10 cellular contexts compared by ENCODE assay signal in genomic region chr6:12291785-12292604, GRCh38. TPM values are rescaled to one million over a fixed set of nuclear protein-coding genes. Genes with fewer than 3 reads are reported as not detected.
DNase-seq lines count a peak whose midpoint lies in the region; ATAC-seq and TF ChIP-seq lines count a peak whose summit lies in the region.
"Had no signal": no experiment of that assay in that cellular context is flagged by ENCODE, and none has a peak within 500 bp of the region (broad histone marks: within the 10 kb centered on the region; RNA-seq: fewer than 3 reads in every experiment).

No MANE protein-coding gene starts in this region.

- H3K36me3 Mint-ChIP-seq in activated naive CD4-positive, alpha-beta T cell treated with anti-CD3 and anti-CD28 coated beads, Interleukin-2, amount 50 U/mL, for 24 hours: peaks cover 2% of the 10 kb centered on the region

- H3K36me3 ChIP-seq in brain microvascular endothelial cell (replicated peaks): peaks cover 19% of the 10 kb centered on the region
- peaks cover 0 to 23% of the 10 kb centered on the region in 2 donors for H3K36me3 ChIP-seq in left lung
- H3K36me3 ChIP-seq in aorta (ENCODE audit: control insufficient read depth in 1 of 2, insufficient read depth in 2 of 2, low read length in 1 of 2): no peaks in the 10 kb centered on the region

- H3K4me1 ChIP-seq in left lung: peaks cover 0 to 44% of the 10 kb centered on the region in 2 donors
- peaks cover 0 to 4% of the 10 kb centered on the region in 2 donors for H3K4me1 ChIP-seq in aorta (ENCODE audit: control insufficient read depth in 1 of 2, insufficient read depth in 2 of 2, low read length in 2 of 2)

- in situ Hi-C loops in brain microvascular endothelial cell (cut with HindIII; ENCODE audit: low pct_ligation_motif_present, low sequenced_read_pairs): loop anchor here (25.0 kb wide), 1 partner anchor 320 kb away; no protein-coding TSS in a partner anchor

- intact Hi-C loops in left lung (cut with DNase I) (loop anchor here (5.0 to 10.0 kb wide), 2 partner anchors 293 to 310 kb away; no protein-coding TSS in a partner anchor), aorta (cut with DNase I) (loop anchor here (5.0 to 10.0 kb wide), 6 partner anchors 53 to 603 kb away; no protein-coding TSS in a partner anchor)

- peak overlapping the region; percentile 67 for H3K4me3 ChIP-seq in brain microvascular endothelial cell (ENCODE audit: low read depth, low read length)
- H3K4me3 ChIP-seq in left lung: peak overlapping the region; percentile 30 to 48
- peak overlapping the region; percentile 76 to 81 for H3K4me3 ChIP-seq in aorta (ENCODE audit: low read length in 2 of 2)

- ATAC-seq in left lung (peak; percentile 31), aorta (ENCODE audit: low FRiP score) (peak; percentile 48), GM18907 (IDR thresholded peaks at IDR 0.05; ENCODE audit: unreplicated experiment) (no peak)

- peak; percentile 55 for TF ChIP-seq CTCF in brain microvascular endothelial cell (IDR thresholded peaks at IDR 0.05; ENCODE audit: low read depth, low read length, missing control alignments)
- no peak for TF ChIP-seq CTCF in left lung (IDR thresholded peaks at IDR 0.05)

- peak overlapping the region; percentile 23 for H3K4me3 Mint-ChIP-seq in activated naive CD4-positive, alpha-beta T cell treated with anti-CD3 and anti-CD28 coated beads, Interleukin-2, amount 50 U/mL, for 24 hours
- H3K4me3 Mint-ChIP-seq: activated T-cell treated with anti-CD3 and anti-CD28 coated beads, Interleukin-2, amount 50 U/mL, for 24 hours had no signal

- H3K27ac Mint-ChIP-seq in activated naive CD4-positive, alpha-beta T cell treated with anti-CD3 and anti-CD28 coated beads, Interleukin-2, amount 50 U/mL, for 24 hours: no peak overlapping the region
- H3K27ac Mint-ChIP-seq: activated T-cell treated with anti-CD3 and anti-CD28 coated beads, Interleukin-2, amount 50 U/mL, for 24 hours; CD4-positive, CD25-positive, alpha-beta regulatory T cell had no signal

- H3K4me1 Mint-ChIP-seq in activated naive CD4-positive, alpha-beta T cell treated with anti-CD3 and anti-CD28 coated beads, Interleukin-2, amount 50 U/mL, for 24 hours: peaks cover 24% of the 10 kb centered on the region

- WGBS in aorta, 2 donors: 7% methylated on average over 15 of the region's 15 CpGs

- H3K27me3 Mint-ChIP-seq in activated naive CD4-positive, alpha-beta T cell treated with anti-CD3 and anti-CD28 coated beads, Interleukin-2, amount 50 U/mL, for 24 hours: peaks cover 27% of the 10 kb centered on the region

- H3K9me3 ChIP-seq in left lung: no peaks in the 10 kb centered on the region
- H3K9me3 ChIP-seq in aorta (ENCODE audit: control insufficient read depth, low read length): no peaks in the 10 kb centered on the region

- H3K27me3 ChIP-seq in brain microvascular endothelial cell (replicated peaks) (no peaks in the 10 kb centered on the region), left lung (peaks cover 0 to 23% of the 10 kb centered on the region in 2 donors), aorta (ENCODE audit: control insufficient read depth in 1 of 2, insufficient read depth in 2 of 2, low read length in 1 of 2) (no peaks in the 10 kb centered on the region)

- no peaks in the 10 kb centered on the region for H3K9me3 Mint-ChIP-seq in activated naive CD4-positive, alpha-beta T cell treated with anti-CD3 and anti-CD28 coated beads, Interleukin-2, amount 50 U/mL, for 24 hours
- H3K9me3 Mint-ChIP-seq: activated T-cell treated with anti-CD3 and anti-CD28 coated beads, Interleukin-2, amount 50 U/mL, for 24 hours; CD4-positive, CD25-positive, alpha-beta regulatory T cell had no signal

- no peak for DNase-seq in activated naive CD4-positive, alpha-beta T cell treated with anti-CD3 and anti-CD28 coated beads, Interleukin-2, amount 50 U/mL, for 16 hours
- DNase-seq in brain microvascular endothelial cell: no peak
- peak in 1 of 2 donors; percentile 70 for DNase-seq in left lung
- DNase-seq in aorta: no peak
- DNase-seq in NCI-H1105 (lab: John Stamatoyannopoulos, UW): no peak
- DNase-seq in stimulated activated CD8-positive, alpha-beta memory T cell treated with anti-CD3 and anti-CD28 coated beads, Interleukin-4, amount 100 ng/mL, for 48 hours: no peak
- DNase-seq: activated T-cell treated with anti-CD3 and anti-CD28 coated beads, Interleukin-2, amount 50 U/mL, for 24 hours; CD4-positive, CD25-positive, alpha-beta regulatory T cell had no signal

- no peak overlapping the region for H3K27ac ChIP-seq in brain microvascular endothelial cell
- H3K27ac ChIP-seq in left lung: peak overlapping the region; percentile 66 to 81
- peak overlapping the region in 1 of 2 donors; percentile 47 for H3K27ac ChIP-seq in aorta (ENCODE audit: low read depth in 1 of 2, low read length in 2 of 2)

RNA-seq across cellular contexts. Expression of gene EDN1, which starts 1.8 kb away (rescaled TPM):
- total RNA-seq in left lung (10 to 100 TPM; 21.7 to 23.2 TPM), aorta (1 to 10 TPM; 3.4 to 10.0 TPM)
- polyA plus RNA-seq in aorta: 10 to 100 TPM in 1 of 2 donors, 1 to 10 TPM in 1; 3.3 to 10.7 TPM
- polyA plus RNA-seq: CD4-positive, CD25-positive, alpha-beta regulatory T cell had no signal
